In the genomic region with DNA sequence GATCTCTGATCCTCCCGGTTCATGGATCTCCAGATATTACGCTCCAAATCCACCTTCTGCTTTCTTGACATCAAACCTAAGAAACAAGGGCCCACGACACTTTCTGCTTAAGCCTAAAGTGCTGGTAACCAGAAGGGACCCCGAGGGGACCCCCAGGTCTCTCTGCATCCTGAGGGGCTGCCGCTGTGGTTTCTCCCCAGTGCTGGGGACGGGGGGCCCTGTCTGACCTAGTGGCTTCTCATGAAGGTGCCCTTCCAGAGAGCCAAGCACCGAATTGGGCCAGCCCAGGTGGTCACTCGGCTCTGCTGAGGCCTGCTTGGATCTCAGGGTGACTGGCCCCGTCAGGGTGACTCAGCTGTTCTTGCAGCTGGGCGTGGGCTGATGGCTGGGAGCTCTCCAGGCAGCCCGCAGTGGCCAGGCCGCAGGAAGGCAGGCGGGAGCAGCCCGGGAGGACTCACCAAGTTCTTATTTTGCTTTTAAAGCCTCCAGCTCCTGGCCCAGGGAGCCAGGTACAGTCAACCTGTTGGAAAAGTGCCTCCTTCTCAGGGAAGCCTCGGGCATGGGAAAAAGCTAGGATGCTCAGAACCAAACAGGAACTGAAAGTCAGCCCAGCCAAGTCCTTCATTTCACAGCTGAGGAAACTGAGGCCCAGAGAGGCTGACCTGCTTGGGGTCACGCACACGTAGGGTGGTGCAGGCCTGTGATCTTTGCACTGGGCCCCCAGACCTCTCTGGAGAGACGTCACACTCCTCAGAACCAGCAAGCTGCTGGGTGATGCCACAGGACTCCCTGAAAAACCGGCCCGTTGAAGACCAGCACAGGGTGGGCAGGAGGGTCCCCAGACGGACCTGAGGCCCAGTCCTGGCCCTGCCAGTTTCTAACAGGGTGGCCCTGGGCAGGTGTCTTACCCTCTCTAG, we compare ENCODE assay signal across 9 cellular contexts. TPM values are rescaled to one million over a fixed set of nuclear protein-coding genes. Genes with fewer than 3 reads are reported as not detected.
DNase-seq lines count a peak whose midpoint lies in the region; ATAC-seq, FAIRE-seq and TF ChIP-seq lines count a peak whose summit lies in the region.
"Had no signal": no experiment of that assay in that cellular context is flagged by ENCODE, and none has a peak within 500 bp of the region (broad histone marks: within the 10 kb centered on the region; RNA-seq: fewer than 3 reads in every experiment).

No MANE protein-coding gene starts in this region.

- H3K9me1 ChIP-seq in keratinocyte (ENCODE audit: control insufficient read depth, extremely low read depth, insufficient read depth, low read length), result no peaks in the 10 kb centered on the region

- H4K20me1 ChIP-seq in keratinocyte (ENCODE audit: control insufficient read depth, extremely low read depth, insufficient read depth, low read length), result no peaks in the 10 kb centered on the region

- H3K27ac ChIP-seq in keratinocyte (ENCODE audit: control insufficient read depth, insufficient read depth, low read length) (no peak overlapping the region), temporal lobe (ENCODE audit: low read depth, low read length) (peak overlapping the region; percentile 82)

- ATAC-seq in GM18873 (IDR thresholded peaks at IDR 0.05; ENCODE audit: low FRiP score, unreplicated experiment), result no peak
- no peak for ATAC-seq in HG03097 (IDR thresholded peaks at IDR 0.05; ENCODE audit: low FRiP score, unreplicated experiment)

- no peak for TF ChIP-seq CTCF in HFFc6 (IDR thresholded peaks at IDR 0.05)
- no peak for TF ChIP-seq CTCF in astrocyte of the spinal cord (IDR thresholded peaks at IDR 0.05; ENCODE audit: low read depth, low read length)
- no peak for TF ChIP-seq CTCF in keratinocyte (optimal IDR thresholded peaks at IDR 0.05 in 1 of 3, IDR thresholded peaks at IDR 0.05 in 1 of 3, conservative IDR thresholded peaks at IDR 0.05 in 1 of 3; ENCODE audit: extremely low read depth in 1 of 3, insufficient read depth in 2 of 3, low read length in 3 of 3)

- intact Hi-C loops in activated T-helper 1 cell treated with anti-CD3 and anti-CD28 coated beads, Interleukin-12 subunit alpha, Interleukin-12 subunit beta, Interleukin-2, Interleukin-4 antibody, amounts not matched to agents 30 ng/mL and 10 ng/mL and 1 ng/mL, durations not matched to agents 14 hours and 24 hours and 36 hours (cut with micrococcal nuclease), result no loop called here

- H3K4me2 ChIP-seq in keratinocyte (ENCODE audit: control insufficient read depth, extremely low read depth, insufficient read depth, low read depth, low read length), result peak overlapping the region; percentile 41

- H3K4me3 ChIP-seq in astrocyte of the spinal cord (ENCODE audit: low read depth, low read length), result no peak overlapping the region
- peak overlapping the region in 1 of 3 experiments; percentile 13 for H3K4me3 ChIP-seq in keratinocyte (ENCODE audit: control insufficient read depth in 2 of 3, extremely low read depth in 1 of 3, insufficient read depth in 2 of 3, low read depth in 1 of 3, low read length in 3 of 3)

- DNase-seq in HFFc6 (peak; percentile 84), astrocyte of the spinal cord (ENCODE audit: low read depth, low spot score) (peak; percentile 91), keratinocyte (ENCODE audit: low read depth, low spot score) (no peak)
- no peak for DNase-seq in activated CD8-positive, alpha-beta memory T cell treated with anti-CD3 and anti-CD28 coated beads for 24 hours
- DNase-seq in activated T-helper 1 cell treated with anti-CD3 and anti-CD28 coated beads, Interleukin-12 subunit alpha, Interleukin-12 subunit beta, Interleukin-2, Interleukin-4 antibody, amounts not matched to agents 30 ng/mL and 10 ng/mL and 1 ng/mL, durations not matched to agents 14 hours and 24 hours and 36 hours (ENCODE audit: low spot score), result no peak
- DNase-seq: retina had no signal

- peak overlapping the region; percentile 99 for H3K27ac Mint-ChIP-seq in HFFc6
- H3K27ac Mint-ChIP-seq in activated T-helper 1 cell treated with anti-CD3 and anti-CD28 coated beads, Interleukin-12 subunit alpha, Interleukin-12 subunit beta, Interleukin-2, Interleukin-4 antibody, amounts not matched to agents 30 ng/mL and 10 ng/mL and 1 ng/mL, durations not matched to agents 14 hours and 24 hours and 36 hours, result no peak overlapping the region

- FAIRE-seq in keratinocyte (lab: Jason Lieb, UNC), result peak; percentile 32

- peak overlapping the region; percentile 56 for H2AFZ ChIP-seq in keratinocyte (ENCODE audit: control insufficient read depth, low read length)

- dilution Hi-C loops in keratinocyte (cut with MboI; ENCODE audit: extremely low pct_ligation_motif_present, low sequenced_read_pairs), result no loop called here

- no peaks in the 10 kb centered on the region for H3K79me2 ChIP-seq in keratinocyte (ENCODE audit: control insufficient read depth, insufficient read depth, low read length)

- peaks cover 2% of the 10 kb centered on the region for H3K27me3 Mint-ChIP-seq in HFFc6 (ENCODE audit: insufficient read depth)
- no peaks in the 10 kb centered on the region for H3K27me3 Mint-ChIP-seq in activated T-helper 1 cell treated with anti-CD3 and anti-CD28 coated beads, Interleukin-12 subunit alpha, Interleukin-12 subunit beta, Interleukin-2, Interleukin-4 antibody, amounts not matched to agents 30 ng/mL and 10 ng/mL and 1 ng/mL, durations not matched to agents 14 hours and 24 hours and 36 hours (ENCODE audit: insufficient read depth)

- H3K27me3 ChIP-seq in keratinocyte (ENCODE audit: control insufficient read depth, extremely low read depth, insufficient read depth, low read length), result no peaks in the 10 kb centered on the region

- no peaks in the 10 kb centered on the region for H3K36me3 ChIP-seq in keratinocyte (ENCODE audit: control insufficient read depth in 2 of 2, extremely low read depth in 1 of 2, insufficient read depth in 2 of 2, low read length in 2 of 2)

- peaks cover 9% of the 10 kb centered on the region for H3K4me1 ChIP-seq in keratinocyte (ENCODE audit: control insufficient read depth, extremely low read depth, insufficient read depth, low read length)

- no peak overlapping the region for H3K4me3 Mint-ChIP-seq in HFFc6
- H3K4me3 Mint-ChIP-seq in activated T-helper 1 cell treated with anti-CD3 and anti-CD28 coated beads, Interleukin-12 subunit alpha, Interleukin-12 subunit beta, Interleukin-2, Interleukin-4 antibody, amounts not matched to agents 30 ng/mL and 10 ng/mL and 1 ng/mL, durations not matched to agents 14 hours and 24 hours and 36 hours, result no peak overlapping the region

- H3K9me3 ChIP-seq in keratinocyte (ENCODE audit: control insufficient read depth, low read depth, low read length), result no peaks in the 10 kb centered on the region

- peak overlapping the region; percentile 28 for H3K9ac ChIP-seq in keratinocyte (ENCODE audit: control insufficient read depth, extremely low read depth, insufficient read depth, low read length)

- H3K9me3 Mint-ChIP-seq in HFFc6, result no peaks in the 10 kb centered on the region
- no peaks in the 10 kb centered on the region for H3K9me3 Mint-ChIP-seq in activated T-helper 1 cell treated with anti-CD3 and anti-CD28 coated beads, Interleukin-12 subunit alpha, Interleukin-12 subunit beta, Interleukin-2, Interleukin-4 antibody, amounts not matched to agents 30 ng/mL and 10 ng/mL and 1 ng/mL, durations not matched to agents 14 hours and 24 hours and 36 hours

- H3K36me3 Mint-ChIP-seq in HFFc6 (ENCODE audit: low read depth), result peaks cover 3% of the 10 kb centered on the region; the same call in 1 of the 2 replicates
- no peaks in the 10 kb centered on the region for H3K36me3 Mint-ChIP-seq in activated T-helper 1 cell treated with anti-CD3 and anti-CD28 coated beads, Interleukin-12 subunit alpha, Interleukin-12 subunit beta, Interleukin-2, Interleukin-4 antibody, amounts not matched to agents 30 ng/mL and 10 ng/mL and 1 ng/mL, durations not matched to agents 14 hours and 24 hours and 36 hours (ENCODE audit: low read depth)

- H3K4me1 Mint-ChIP-seq in HFFc6 (ENCODE audit: low read depth), result peaks cover 8% of the 10 kb centered on the region
- peaks cover 6% of the 10 kb centered on the region for H3K4me1 Mint-ChIP-seq in activated T-helper 1 cell treated with anti-CD3 and anti-CD28 coated beads, Interleukin-12 subunit alpha, Interleukin-12 subunit beta, Interleukin-2, Interleukin-4 antibody, amounts not matched to agents 30 ng/mL and 10 ng/mL and 1 ng/mL, durations not matched to agents 14 hours and 24 hours and 36 hours (ENCODE audit: low read depth)

- in situ Hi-C loops in astrocyte of the spinal cord (cut with HindIII; ENCODE audit: low sequenced_read_pairs), result no loop called here

RNA-seq across cellular contexts. Expression of a gene that starts 16.7 kb away (rescaled TPM):
- 10 to 100 TPM; 12.7 to 19.0 (median 14.2) TPM for total RNA-seq in HFFc6 (2021; fragmentation: NEBNext Ultra II Directional; extraction: Animal tissue kit (Norgen Biotek cat#: 25700))
- polyA plus RNA-seq in keratinocyte, result 11.2 to 13.6 TPM (median 11.7 TPM) in 3 replicates
- 4.5 TPM for polyA plus RNA-seq in keratinocyte (2011; ENCODE audit: low read depth)
- 10.5 and 12.0 TPM in 2 replicates for polyA plus RNA-seq in keratinocyte (2011; cell fraction: cytosol; rRNA removed)
- polyA plus RNA-seq in keratinocyte (2011; cell fraction: nucleus; rRNA removed), result 11.2 and 12.2 TPM in 2 replicates
- polyA plus RNA-seq in keratinocyte (2012; ENCODE audit: low replicate concordance), result 7.1 and 12.2 TPM in 2 replicates
- 2.7 to 3.8 TPM (median 3.1 TPM) in 3 replicates for polyA minus RNA-seq in keratinocyte
- 17.8 TPM for polyA minus RNA-seq in keratinocyte (2011; cell fraction: cytosol; rRNA and poly(A)+ RNA removed)
- 3.9 and 4.3 TPM in 2 replicates for polyA minus RNA-seq in keratinocyte (2011; cell fraction: nucleus; rRNA and poly(A)+ RNA removed)
- 9.3 TPM for total RNA-seq in temporal lobe
- 21.5 and 23.6 TPM in 2 replicates for total RNA-seq in activated T-helper 1 cell treated with anti-CD3 and anti-CD28 coated beads, Interleukin-12 subunit alpha, Interleukin-12 subunit beta, Interleukin-2, Interleukin-4 antibody, amounts not matched to agents 30 ng/mL and 10 ng/mL and 1 ng/mL, durations not matched to agents 14 hours and 24 hours and 36 hours

RNA-seq across cellular contexts. Expression of a gene that starts 23.0 kb away (rescaled TPM):
- 10 to 100 TPM; 35.5 to 41.0 (median 40.1) TPM for total RNA-seq in HFFc6 (2021; fragmentation: NEBNext Ultra II Directional; extraction: Animal tissue kit (Norgen Biotek cat#: 25700))
- polyA plus RNA-seq in keratinocyte, result 47.6 to 77.9 TPM (median 50.7 TPM) in 3 replicates
- 45.2 TPM for polyA plus RNA-seq in keratinocyte (2011; ENCODE audit: low read depth)
- 53.6 and 54.4 TPM in 2 replicates for polyA plus RNA-seq in keratinocyte (2011; cell fraction: cytosol; rRNA removed)
- 46.9 and 79.1 TPM in 2 replicates for polyA plus RNA-seq in keratinocyte (2011; cell fraction: nucleus; rRNA removed)
- polyA plus RNA-seq in keratinocyte (2012; ENCODE audit: low replicate concordance), result 42.9 and 49.5 TPM in 2 replicates
- 8.9 to 15.7 TPM (median 9.1 TPM) in 3 replicates for polyA minus RNA-seq in keratinocyte
- 18.4 TPM for polyA minus RNA-seq in keratinocyte (2011; cell fraction: cytosol; rRNA and poly(A)+ RNA removed)
- polyA minus RNA-seq in keratinocyte (2011; cell fraction: nucleus; rRNA and poly(A)+ RNA removed), result 9.8 and 14.8 TPM in 2 replicates
- total RNA-seq in temporal lobe, result 81.1 TPM
- total RNA-seq in activated T-helper 1 cell treated with anti-CD3 and anti-CD28 coated beads, Interleukin-12 subunit alpha, Interleukin-12 subunit beta, Interleukin-2, Interleukin-4 antibody, amounts not matched to agents 30 ng/mL and 10 ng/mL and 1 ng/mL, durations not matched to agents 14 hours and 24 hours and 36 hours, result 51.7 and 53.9 TPM in 2 replicates

RNA-seq across cellular contexts. Expression of a gene that starts 39.0 kb away (rescaled TPM):
- not detected for total RNA-seq in HFFc6 (2021; fragmentation: NEBNext Ultra II Directional; extraction: Animal tissue kit (Norgen Biotek cat#: 25700))
- polyA plus RNA-seq in keratinocyte, result 0.68 to 2.3 TPM (median 1.7 TPM) in 3 replicates
- polyA plus RNA-seq in keratinocyte (2011; ENCODE audit: low read depth), result 42.7 TPM
- polyA plus RNA-seq in keratinocyte (2011; cell fraction: cytosol; rRNA removed), result 0.94 and 5.6 TPM in 2 replicates
- 0.95 and 3.4 TPM in 2 replicates for polyA plus RNA-seq in keratinocyte (2011; cell fraction: nucleus; rRNA removed)
- 2.4 and 565 TPM in 2 replicates for polyA plus RNA-seq in keratinocyte (2012; ENCODE audit: low replicate concordance)
- polyA minus RNA-seq in keratinocyte, result 0.26 to 3.4 TPM (median 0.49 TPM) in 3 replicates
- polyA minus RNA-seq in keratinocyte (2011; cell fraction: cytosol; rRNA and poly(A)+ RNA removed), result 29.9 TPM
- 9.8 and 12.6 TPM in 2 replicates for polyA minus RNA-seq in keratinocyte (2011; cell fraction: nucleus; rRNA and poly(A)+ RNA removed)
- 2.0 TPM for total RNA-seq in temporal lobe
- total RNA-seq in activated T-helper 1 cell treated with anti-CD3 and anti-CD28 coated beads, Interleukin-12 subunit alpha, Interleukin-12 subunit beta, Interleukin-2, Interleukin-4 antibody, amounts not matched to agents 30 ng/mL and 10 ng/mL and 1 ng/mL, durations not matched to agents 14 hours and 24 hours and 36 hours, result 1.7 and 1.9 TPM in 2 replicates

RNA-seq across cellular contexts. Expression of a gene that starts 49.8 kb away (rescaled TPM):
- total RNA-seq in HFFc6 (2021; fragmentation: NEBNext Ultra II Directional; extraction: Animal tissue kit (Norgen Biotek cat#: 25700)), result 10 to 100 TPM; 15.2 to 21.2 (median 19.0) TPM
- 8.5 to 10.0 TPM (median 9.1 TPM) in 3 replicates for polyA plus RNA-seq in keratinocyte
- 9.8 TPM for polyA plus RNA-seq in keratinocyte (2011; ENCODE audit: low read depth)
- 5.6 and 9.4 TPM in 2 replicates for polyA plus RNA-seq in keratinocyte (2011; cell fraction: cytosol; rRNA removed)
- 12.6 and 15.6 TPM in 2 replicates for polyA plus RNA-seq in keratinocyte (2011; cell fraction: nucleus; rRNA removed)
- 7.6 and 7.8 TPM in 2 replicates for polyA plus RNA-seq in keratinocyte (2012; ENCODE audit: low replicate concordance)
- 9.2 to 15.4 TPM (median 13.9 TPM) in 3 replicates for polyA minus RNA-seq in keratinocyte
- 9.2 TPM for polyA minus RNA-seq in keratinocyte (2011; cell fraction: cytosol; rRNA and poly(A)+ RNA removed)
- polyA minus RNA-seq in keratinocyte (2011; cell fraction: nucleus; rRNA and poly(A)+ RNA removed), result 13.4 and 27.8 TPM in 2 replicates
- 51.9 TPM for total RNA-seq in temporal lobe
- 14.5 and 19.1 TPM in 2 replicates for total RNA-seq in activated T-helper 1 cell treated with anti-CD3 and anti-CD28 coated beads, Interleukin-12 subunit alpha, Interleukin-12 subunit beta, Interleukin-2, Interleukin-4 antibody, amounts not matched to agents 30 ng/mL and 10 ng/mL and 1 ng/mL, durations not matched to agents 14 hours and 24 hours and 36 hours

Comparison
In these comparisons a context has a peak if more than half of its experiments do, and no peak if none do; other contexts are left out.
1. DNase-seq: peak in HFFc6 (single experiment) and astrocyte of the spinal cord (single experiment); none in keratinocyte (single experiment), activated CD8-positive, alpha-beta memory T cell treated with anti-CD3 and anti-CD28 coated beads for 24 hours (single experiment) and activated T-helper 1 cell treated with anti-CD3 and anti-CD28 coated beads, Interleukin-12 subunit alpha, Interleukin-12 subunit beta, Interleukin-2, Interleukin-4 antibody, amounts not matched to agents 30 ng/mL and 10 ng/mL and 1 ng/mL, durations not matched to agents 14 hours and 24 hours and 36 hours (single experiment).